Comparison of ENCODE assay signal across 1 cellular context in genomic region chr15:74179983-74180688, GRCh38.
TF ChIP-seq lines count a peak whose summit lies in the region.

No MANE protein-coding gene starts in this region.

TF ChIP-seq in H1, 55 proteins besides CTCF, POLR2A, EP300 and RAD21:
- TF ChIP-seq FOSL1 (IDR thresholded peaks at IDR 0.05; ENCODE audit: insufficient read depth, low read depth, low read length) (no peak), TCF12 (IDR thresholded peaks at IDR 0.05; ENCODE audit: low read depth, low read length) (no peak), PHF8 (conservative IDR thresholded peaks at IDR 0.05; ENCODE audit: low read depth, low read length) (no peak), GTF2F1 (IDR thresholded peaks at IDR 0.05; ENCODE audit: borderline replicate concordance, low read depth, low read length) (no peak), CBX5 (IDR thresholded peaks at IDR 0.05; ENCODE audit: low read depth, low read length) (no peak), ZNF274 (IDR thresholded peaks at IDR 0.05; ENCODE audit: borderline replicate concordance, extremely low read depth, low read length) (no peak), ASH2L (IDR thresholded peaks at IDR 0.05; ENCODE audit: low read length) (no peak), RFX5 (IDR thresholded peaks at IDR 0.05; ENCODE audit: borderline replicate concordance, low read depth, low read length) (no peak), NANOG (IDR thresholded peaks at IDR 0.05; ENCODE audit: insufficient read depth, low read depth, low read length, poor library complexity, severe bottlenecking) (no peak), CHD1 (IDR thresholded peaks at IDR 0.05; ENCODE audit: low read depth, low read length) (no peak), JUND (IDR thresholded peaks at IDR 0.05; ENCODE audit: low read length) (no peak), YY1 (IDR thresholded peaks at IDR 0.05; ENCODE audit: low read depth, low read length) (no peak)
